ENCODE assay signal across 8 cellular contexts in the genomic region with DNA sequence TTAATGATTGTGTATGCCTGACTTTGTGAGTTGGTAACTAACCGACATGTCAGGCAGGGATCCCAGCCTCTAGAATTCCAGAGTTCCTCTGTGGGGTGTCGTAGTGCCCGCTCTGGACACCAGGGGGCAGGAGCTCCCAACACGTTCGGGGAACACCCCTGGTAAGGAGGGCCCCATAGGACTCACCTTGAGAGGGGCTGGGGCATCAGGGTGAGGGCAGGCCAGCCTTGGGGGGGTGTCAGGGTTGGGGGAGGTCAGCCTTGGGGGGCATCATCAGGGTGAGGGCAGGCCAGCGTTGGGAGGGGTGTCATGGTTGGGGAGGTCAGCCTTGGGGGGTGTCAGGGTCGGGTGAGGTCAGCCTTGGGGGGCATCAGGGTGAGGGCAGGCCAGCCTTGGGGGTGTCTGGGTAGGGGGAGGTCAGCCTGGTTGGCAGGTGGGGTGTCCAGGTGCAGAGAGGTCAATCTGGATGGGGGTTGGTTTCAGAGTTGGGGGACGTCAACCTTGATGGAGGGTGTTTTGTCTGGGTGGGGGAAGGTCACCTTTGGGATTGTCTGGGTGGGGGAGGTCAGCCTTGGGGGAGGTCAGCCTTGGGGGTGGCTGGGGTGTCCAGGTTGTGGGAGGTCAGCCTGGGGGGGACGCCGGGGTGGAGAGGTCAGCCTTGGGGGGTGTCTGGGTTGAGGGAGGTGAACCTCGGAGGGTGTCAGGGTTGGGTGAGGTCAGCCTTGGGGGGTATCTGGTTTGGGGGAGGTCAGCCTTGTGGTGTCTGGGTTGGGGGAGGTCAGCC. TPM values are rescaled to one million over a fixed set of nuclear protein-coding genes. Genes with fewer than 3 reads are reported as not detected.
DNase-seq lines count a peak whose midpoint lies in the region; ATAC-seq and TF ChIP-seq lines count a peak whose summit lies in the region.

No MANE protein-coding gene starts in this region.

- H3K9me3 Mint-ChIP-seq in endothelial cell (ENCODE audit: unreplicated experiment) (no peaks in the 10 kb centered on the region), natural killer cell (no peaks in the 10 kb centered on the region)

- H3K4me3 Mint-ChIP-seq in endothelial cell (ENCODE audit: unreplicated experiment) (no peak overlapping the region), natural killer cell (no peak overlapping the region)

- ATAC-seq in natural killer cell: peak; percentile 56 to 92 (median 90)
- ATAC-seq in stimulated activated naive CD8-positive, alpha-beta T cell treated with anti-CD3 and anti-CD28 coated beads, Interleukin-15, Interleukin-2, amounts not matched to agents 100 U/mL and 50 U/mL, for 24 hours: peak; percentile 76
- ATAC-seq in HG02970 (IDR thresholded peaks at IDR 0.05; ENCODE audit: low FRiP score, unreplicated experiment): no peak

- H3K4me1 Mint-ChIP-seq in endothelial cell (ENCODE audit: unreplicated experiment) (no peaks in the 10 kb centered on the region), natural killer cell (no peaks in the 10 kb centered on the region)

- H3K27ac Mint-ChIP-seq in endothelial cell (ENCODE audit: unreplicated experiment) (no peak overlapping the region), natural killer cell (no peak overlapping the region)

- TF ChIP-seq CTCF in endothelial cell (IDR thresholded peaks at IDR 0.05; ENCODE audit: unreplicated experiment): peak; percentile 75
- peak; percentile 65 for TF ChIP-seq CTCF in natural killer cell (IDR thresholded peaks at IDR 0.05)

- H3K36me3 Mint-ChIP-seq in endothelial cell (ENCODE audit: low read depth, unreplicated experiment): peaks cover 38% of the 10 kb centered on the region
- H3K36me3 Mint-ChIP-seq in natural killer cell: no peaks in the 10 kb centered on the region

- H3K27me3 Mint-ChIP-seq in endothelial cell (ENCODE audit: unreplicated experiment): peaks cover 4% of the 10 kb centered on the region
- H3K27me3 Mint-ChIP-seq in natural killer cell (ENCODE audit: low read depth in 2 of 2): no peaks in the 10 kb centered on the region

- DNase-seq in SIG-M5 treated with dmso at 0.1 percent for 504 hours (lab: John Stamatoyannopoulos, UW; ENCODE audit: unreplicated experiment) (peak; percentile 23), SIG-M5 (lab: John Stamatoyannopoulos, UW) (no peak), NCI-H2171 treated with DMSO at 0.1 percent for 48 hours (lab: John Stamatoyannopoulos, UW) (peak; percentile 51), endothelial cell (ENCODE audit: low spot score) (peak; percentile 85), natural killer cell (peak; percentile 48)
- peak; percentile 16 to 57 (median 46) for DNase-seq in activated CD8-positive, alpha-beta memory T cell treated with anti-CD3 and anti-CD28 coated beads for 48 hours (ENCODE audit: low read depth in 2 of 3, low spot score in 2 of 3)
- DNase-seq in stimulated activated naive CD8-positive, alpha-beta T cell treated with anti-CD3 and anti-CD28 coated beads, Interleukin-15, Interleukin-2, amounts not matched to agents 100 U/mL and 50 U/mL, for 24 hours: peak; percentile 81

- intact Hi-C loops in natural killer cell (cut with micrococcal nuclease): loop anchor here (1.0 kb wide), 1 partner anchor 87 kb away; no protein-coding TSS in a partner anchor

RNA-seq across cellular contexts. Expression of gene SUN1, which starts 45.6 kb away (rescaled TPM):
- total RNA-seq in endothelial cell (ENCODE audit: unreplicated experiment) (150 TPM), natural killer cell (10 to 100 TPM; 40.2 to 63.5 (median 48.0) TPM)

RNA-seq across cellular contexts. Expression of gene PRKAR1B, which starts 59.6 kb away (rescaled TPM):
- total RNA-seq in endothelial cell (ENCODE audit: unreplicated experiment) (21.7 TPM), natural killer cell (1 to 10 TPM; 2.4 to 3.8 (median 3.0) TPM)
